ENCODE assay signal across 1 cellular context in genomic region chr15:45164914-45165313, GRCh38.
TF ChIP-seq lines count a peak whose summit lies in the region.

No MANE protein-coding gene starts in this region.

TF ChIP-seq in HepG2, 621 proteins besides CTCF, POLR2A, EP300 and RAD21:
- TF ChIP-seq POLR2G (IDR thresholded peaks at IDR 0.05; ENCODE audit: low read depth, low read length) (peak; percentile 45; the same call in 1 of the 2 replicates), RBM22 (optimal IDR thresholded peaks at IDR 0.05; ENCODE audit: low read length) (peak; percentile 83), ZNF136 (CRISPR knock-in tag; IDR thresholded peaks at IDR 0.05; ENCODE audit: low read depth) (no peak)
- TF ChIP-seq, protein P1, sequence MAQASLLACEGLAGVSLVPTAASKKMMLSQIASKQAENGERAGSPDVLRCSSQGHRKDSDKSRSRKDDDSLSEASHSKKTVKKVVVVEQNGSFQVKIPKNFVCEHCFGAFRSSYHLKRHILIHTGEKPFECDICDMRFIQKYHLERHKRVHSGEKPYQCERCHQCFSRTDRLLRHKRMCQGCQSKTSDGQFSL (CRISPR knock-in tag; IDR thresholded peaks at IDR 0.05): peak; percentile 34; the same call in 1 of the 2 replicates
